8 cellular contexts compared by ENCODE assay signal in genomic region chr3:9248232-9249191, GRCh38. TPM values are rescaled to one million over a fixed set of nuclear protein-coding genes. Genes with fewer than 3 reads are reported as not detected.
DNase-seq lines count a peak whose midpoint lies in the region; ATAC-seq and TF ChIP-seq lines count a peak whose summit lies in the region.

No MANE protein-coding gene starts in this region.

- DNase-seq in GM23338 (ENCODE audit: low spot score), result no peak
- DNase-seq in T-helper 2 cell treated with Interferon-gamma antibody and Interleukin-4, amounts not matched to agents 5 μg/mL and 100 μg/mL, for 36 hours (ENCODE audit: low spot score), result no peak
- no peak for DNase-seq in right atrium auricular region (ENCODE audit: low spot score)
- peak in 1 of 2 donors; percentile 24 for DNase-seq in gastrocnemius medialis
- DNase-seq in activated gamma-delta T cell (lab: John Stamatoyannopoulos, UW), result no peak

- no peaks in the 10 kb centered on the region for H3K9me2 ChIP-seq in GM23338 (ENCODE audit: insufficient read depth)

- no peaks in the 10 kb centered on the region for H3K36me3 ChIP-seq in ACC112 (ENCODE audit: insufficient read depth, low read length)
- H3K36me3 ChIP-seq in GM23338 (ENCODE audit: insufficient read depth), result no peaks in the 10 kb centered on the region
- H3K36me3 ChIP-seq in right atrium auricular region, result no peaks in the 10 kb centered on the region
- no peaks in the 10 kb centered on the region for H3K36me3 ChIP-seq in gastrocnemius medialis

- H3K27me3 ChIP-seq in ACC112 (ENCODE audit: insufficient read depth, low read length) (peaks cover 50% of the 10 kb centered on the region), GM23338 (ENCODE audit: insufficient read depth) (no peaks in the 10 kb centered on the region), right atrium auricular region (no peaks in the 10 kb centered on the region), gastrocnemius medialis (no peaks in the 10 kb centered on the region)

- H3K27ac ChIP-seq in ACC112 (ENCODE audit: low read depth, low read length) (no peak overlapping the region), GM23338 (ENCODE audit: low read depth) (no peak overlapping the region), right atrium auricular region (peak overlapping the region in 1 of 2 donors; percentile 48), gastrocnemius medialis (peak overlapping the region; percentile 74 to 85 (median 78))

- peaks cover 47% of the 10 kb centered on the region for H3K4me1 Mint-ChIP-seq in GM23338
- H3K4me1 Mint-ChIP-seq in T-helper 2 cell treated with Interferon-gamma antibody and Interleukin-4, amounts not matched to agents 5 μg/mL and 100 μg/mL, for 36 hours (ENCODE audit: low read depth), result peaks cover 28% of the 10 kb centered on the region

- in situ Hi-C loops in gastrocnemius medialis (cut with MboI; ENCODE audit: low sequenced_read_pairs in 4 of 4), result no loop called here

- peak overlapping the region; percentile 74 for H3K4me3 ChIP-seq in ACC112 (ENCODE audit: low read depth, low read length)
- peak overlapping the region; percentile 59 for H3K4me3 ChIP-seq in GM23338
- peak overlapping the region; percentile 22 to 52 for H3K4me3 ChIP-seq in right atrium auricular region
- peak overlapping the region; percentile 42 to 56 (median 52) for H3K4me3 ChIP-seq in gastrocnemius medialis

- H3K4me3 Mint-ChIP-seq in GM23338, result peak overlapping the region; percentile 82
- H3K4me3 Mint-ChIP-seq in T-helper 2 cell treated with Interferon-gamma antibody and Interleukin-4, amounts not matched to agents 5 μg/mL and 100 μg/mL, for 36 hours, result peak overlapping the region; percentile 90

- H4K20me1 ChIP-seq in GM23338 (replicated peaks; ENCODE audit: insufficient read depth), result 0 out of 2 replicates have a peak, but pooled peaks cover 3% of the 10 kb centered on the region

- H3K9me3 ChIP-seq in right atrium auricular region, result no peaks in the 10 kb centered on the region
- H3K9me3 ChIP-seq in gastrocnemius medialis, result no peaks in the 10 kb centered on the region

- H3K9me3 Mint-ChIP-seq in GM23338, result no peaks in the 10 kb centered on the region
- H3K9me3 Mint-ChIP-seq in T-helper 2 cell treated with Interferon-gamma antibody and Interleukin-4, amounts not matched to agents 5 μg/mL and 100 μg/mL, for 36 hours, result no peaks in the 10 kb centered on the region

- no peaks in the 10 kb centered on the region for H3K36me3 Mint-ChIP-seq in GM23338 (ENCODE audit: low read depth)
- no peaks in the 10 kb centered on the region for H3K36me3 Mint-ChIP-seq in T-helper 2 cell treated with Interferon-gamma antibody and Interleukin-4, amounts not matched to agents 5 μg/mL and 100 μg/mL, for 36 hours (ENCODE audit: low read depth)

- intact Hi-C loops in gastrocnemius medialis (cut with DNase I; ENCODE audit: low total_unique reads), result loop anchor here (2.0 to 5.0 kb wide), 2 partner anchors 66 to 149 kb away; partner anchors contain the start of gene SETD5

- no peak for TF ChIP-seq POLR2A in gastrocnemius medialis (IDR thresholded peaks at IDR 0.05)

- peak overlapping the region; percentile 77 for H3K4me2 ChIP-seq in GM23338

- peak; percentile 24 for ATAC-seq in GM23338
- ATAC-seq in gastrocnemius medialis, result no peak
- ATAC-seq in GM18873 (IDR thresholded peaks at IDR 0.05; ENCODE audit: low FRiP score, unreplicated experiment), result no peak
- ATAC-seq in GM21447 (IDR thresholded peaks at IDR 0.05; ENCODE audit: unreplicated experiment), result no peak

- H3K27ac Mint-ChIP-seq in GM23338, result no peak overlapping the region
- no peak overlapping the region for H3K27ac Mint-ChIP-seq in T-helper 2 cell treated with Interferon-gamma antibody and Interleukin-4, amounts not matched to agents 5 μg/mL and 100 μg/mL, for 36 hours

- TF ChIP-seq CTCF in GM23338 (conservative IDR thresholded peaks at IDR 0.05; ENCODE audit: low read depth in 2 of 2), result no peak
- TF ChIP-seq CTCF in right atrium auricular region (IDR thresholded peaks at IDR 0.05), result no peak
- no peak for TF ChIP-seq CTCF in gastrocnemius medialis (IDR thresholded peaks at IDR 0.05 in 4 of 5, conservative IDR thresholded peaks at IDR 0.05 in 1 of 5)

- 0 out of 2 replicates have a peak, but pooled peaks cover 3% of the 10 kb centered on the region for H3F3A ChIP-seq in GM23338 (replicated peaks; ENCODE audit: low read depth)

- peaks cover 4% of the 10 kb centered on the region for H3K4me1 ChIP-seq in ACC112 (ENCODE audit: control insufficient read depth, insufficient read depth, low read length, unreplicated experiment)
- H3K4me1 ChIP-seq in GM23338 (ENCODE audit: insufficient read depth), result peaks cover 36% of the 10 kb centered on the region
- H3K4me1 ChIP-seq in right atrium auricular region, result peaks cover 0 to 21% of the 10 kb centered on the region in 2 donors
- peaks cover 40 to 41% of the 10 kb centered on the region in 2 donors for H3K4me1 ChIP-seq in gastrocnemius medialis

- H3K79me2 ChIP-seq in ACC112 (ENCODE audit: control insufficient read depth, insufficient read depth, low read length, unreplicated experiment), result no peaks in the 10 kb centered on the region
- peaks cover 9% of the 10 kb centered on the region; the same call in 1 of the 2 replicates for H3K79me2 ChIP-seq in GM23338 (replicated peaks; ENCODE audit: insufficient read depth)

- H2AFZ ChIP-seq in ACC112 (ENCODE audit: low read length, unreplicated experiment) (no peak overlapping the region), GM23338 (peak overlapping the region; percentile 63)

- peaks cover 10% of the 10 kb centered on the region for H3K27me3 Mint-ChIP-seq in GM23338 (ENCODE audit: insufficient read depth, low read depth, poor library complexity)
- H3K27me3 Mint-ChIP-seq in T-helper 2 cell treated with Interferon-gamma antibody and Interleukin-4, amounts not matched to agents 5 μg/mL and 100 μg/mL, for 36 hours (ENCODE audit: low read depth), result peaks cover 9% of the 10 kb centered on the region

TF ChIP-seq in GM23338, 12 proteins besides CTCF, POLR2A, EP300 and RAD21 (continues in another document):
- TF ChIP-seq, protein P1, sequence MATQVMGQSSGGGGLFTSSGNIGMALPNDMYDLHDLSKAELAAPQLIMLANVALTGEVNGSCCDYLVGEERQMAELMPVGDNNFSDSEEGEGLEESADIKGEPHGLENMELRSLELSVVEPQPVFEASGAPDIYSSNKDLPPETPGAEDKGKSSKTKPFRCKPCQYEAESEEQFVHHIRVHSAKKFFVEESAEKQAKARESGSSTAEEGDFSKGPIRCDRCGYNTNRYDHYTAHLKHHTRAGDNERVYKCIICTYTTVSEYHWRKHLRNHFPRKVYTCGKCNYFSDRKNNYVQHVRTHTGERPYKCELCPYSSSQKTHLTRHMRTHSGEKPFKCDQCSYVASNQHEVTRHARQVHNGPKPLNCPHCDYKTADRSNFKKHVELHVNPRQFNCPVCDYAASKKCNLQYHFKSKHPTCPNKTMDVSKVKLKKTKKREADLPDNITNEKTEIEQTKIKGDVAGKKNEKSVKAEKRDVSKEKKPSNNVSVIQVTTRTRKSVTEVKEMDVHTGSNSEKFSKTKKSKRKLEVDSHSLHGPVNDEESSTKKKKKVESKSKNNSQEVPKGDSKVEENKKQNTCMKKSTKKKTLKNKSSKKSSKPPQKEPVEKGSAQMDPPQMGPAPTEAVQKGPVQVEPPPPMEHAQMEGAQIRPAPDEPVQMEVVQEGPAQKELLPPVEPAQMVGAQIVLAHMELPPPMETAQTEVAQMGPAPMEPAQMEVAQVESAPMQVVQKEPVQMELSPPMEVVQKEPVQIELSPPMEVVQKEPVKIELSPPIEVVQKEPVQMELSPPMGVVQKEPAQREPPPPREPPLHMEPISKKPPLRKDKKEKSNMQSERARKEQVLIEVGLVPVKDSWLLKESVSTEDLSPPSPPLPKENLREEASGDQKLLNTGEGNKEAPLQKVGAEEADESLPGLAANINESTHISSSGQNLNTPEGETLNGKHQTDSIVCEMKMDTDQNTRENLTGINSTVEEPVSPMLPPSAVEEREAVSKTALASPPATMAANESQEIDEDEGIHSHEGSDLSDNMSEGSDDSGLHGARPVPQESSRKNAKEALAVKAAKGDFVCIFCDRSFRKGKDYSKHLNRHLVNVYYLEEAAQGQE (IDR thresholded peaks at IDR 0.05; ENCODE audit: unreplicated experiment), result no peak
- no peak for TF ChIP-seq ZNF331 (CRISPR knock-in tag; IDR thresholded peaks at IDR 0.05; ENCODE audit: low read depth)
- no peak for TF ChIP-seq STAT1 (IDR thresholded peaks at IDR 0.05; ENCODE audit: unreplicated experiment)
- no peak for TF ChIP-seq CREB1 (CRISPR knock-in tag; IDR thresholded peaks at IDR 0.05; ENCODE audit: low read depth)
- TF ChIP-seq NANOG (IDR thresholded peaks at IDR 0.05; ENCODE audit: borderline replicate concordance), result no peak
- TF ChIP-seq, protein P2, sequence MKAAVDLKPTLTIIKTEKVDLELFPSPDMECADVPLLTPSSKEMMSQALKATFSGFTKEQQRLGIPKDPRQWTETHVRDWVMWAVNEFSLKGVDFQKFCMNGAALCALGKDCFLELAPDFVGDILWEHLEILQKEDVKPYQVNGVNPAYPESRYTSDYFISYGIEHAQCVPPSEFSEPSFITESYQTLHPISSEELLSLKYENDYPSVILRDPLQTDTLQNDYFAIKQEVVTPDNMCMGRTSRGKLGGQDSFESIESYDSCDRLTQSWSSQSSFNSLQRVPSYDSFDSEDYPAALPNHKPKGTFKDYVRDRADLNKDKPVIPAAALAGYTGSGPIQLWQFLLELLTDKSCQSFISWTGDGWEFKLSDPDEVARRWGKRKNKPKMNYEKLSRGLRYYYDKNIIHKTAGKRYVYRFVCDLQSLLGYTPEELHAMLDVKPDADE (IDR thresholded peaks at IDR 0.05), result no peak
- no peak for TF ChIP-seq JUNB (IDR thresholded peaks at IDR 0.05; ENCODE audit: unreplicated experiment)
- no peak for TF ChIP-seq EZH2 (IDR thresholded peaks at IDR 0.05; ENCODE audit: low read depth, unreplicated experiment)
- no peak for TF ChIP-seq EZH2phosphoT487 (IDR thresholded peaks at IDR 0.05; ENCODE audit: unreplicated experiment)
- TF ChIP-seq POLR2AphosphoS5 (IDR thresholded peaks at IDR 0.05; ENCODE audit: low read depth), result no peak

RNA-seq across cellular contexts. Expression of gene SRGAP3, which starts 0.9 kb away (rescaled TPM):
- 8.6 and 9.4 TPM in 2 replicates for total RNA-seq in GM23338 (2014; rRNA removed; shearing (Covaris generic))
- polyA plus RNA-seq in GM23338 (2016; fragmentation: Nextera tagmentation; extraction: Ambion mirVana), result 6.4 and 7.5 TPM in 2 replicates
- total RNA-seq in right atrium auricular region, result 1 to 10 TPM; 4.0 to 5.0 TPM
- total RNA-seq in gastrocnemius medialis, result 1 to 10 TPM; 1.3 to 2.3 (median 1.8) TPM

Comparison
In these comparisons a context has a peak if more than half of its experiments do, and no peak if none do; other contexts are left out.
1. H3K27ac ChIP-seq: peak in gastrocnemius medialis (4 of 4); none in ACC112 (single experiment) and GM23338 (single experiment).
2. Peak in every context shown above with its lines, with median percentiles within 50 percentile points of each other: H3K4me3 ChIP-seq.